1 cellular context compared by ENCODE assay signal in genomic region chr17:2547176-2547575, GRCh38.
TF ChIP-seq lines count a peak whose summit lies in the region.

No MANE protein-coding gene starts in this region.

TF ChIP-seq in HepG2, 621 proteins besides CTCF, POLR2A, EP300 and RAD21:
- TF ChIP-seq SRSF1 (optimal IDR thresholded peaks at IDR 0.05; ENCODE audit: low read depth, low read length) (no peak), ISX (CRISPR knock-in tag; conservative IDR thresholded peaks at IDR 0.05) (no peak), SCMH1 (CRISPR knock-in tag; IDR thresholded peaks at IDR 0.05; ENCODE audit: borderline replicate concordance) (no peak), ZBTB46 (CRISPR knock-in tag; IDR thresholded peaks at IDR 0.05; ENCODE audit: borderline replicate concordance) (no peak), MYC (CRISPR knock-in tag; IDR thresholded peaks at IDR 0.05; ENCODE audit: borderline replicate concordance) (no peak), YEATS4 (CRISPR knock-in tag; IDR thresholded peaks at IDR 0.05; ENCODE audit: borderline replicate concordance) (no peak), ZMYM4 (CRISPR knock-in tag; IDR thresholded peaks at IDR 0.05) (no peak), ZSCAN29 (CRISPR knock-in tag; conservative IDR thresholded peaks at IDR 0.05) (no peak), PRPF4 (IDR thresholded peaks at IDR 0.05; ENCODE audit: low read depth, low read length, poor library complexity, severe bottlenecking) (no peak), KLF15 (CRISPR knock-in tag; IDR thresholded peaks at IDR 0.05; ENCODE audit: borderline replicate concordance) (no peak), SMAD3 (CRISPR knock-in tag; IDR thresholded peaks at IDR 0.05) (no peak), SRSF4 (IDR thresholded peaks at IDR 0.05; ENCODE audit: low read depth, low read length, poor library complexity, severe bottlenecking) (no peak)
- TF ChIP-seq, protein P1, sequence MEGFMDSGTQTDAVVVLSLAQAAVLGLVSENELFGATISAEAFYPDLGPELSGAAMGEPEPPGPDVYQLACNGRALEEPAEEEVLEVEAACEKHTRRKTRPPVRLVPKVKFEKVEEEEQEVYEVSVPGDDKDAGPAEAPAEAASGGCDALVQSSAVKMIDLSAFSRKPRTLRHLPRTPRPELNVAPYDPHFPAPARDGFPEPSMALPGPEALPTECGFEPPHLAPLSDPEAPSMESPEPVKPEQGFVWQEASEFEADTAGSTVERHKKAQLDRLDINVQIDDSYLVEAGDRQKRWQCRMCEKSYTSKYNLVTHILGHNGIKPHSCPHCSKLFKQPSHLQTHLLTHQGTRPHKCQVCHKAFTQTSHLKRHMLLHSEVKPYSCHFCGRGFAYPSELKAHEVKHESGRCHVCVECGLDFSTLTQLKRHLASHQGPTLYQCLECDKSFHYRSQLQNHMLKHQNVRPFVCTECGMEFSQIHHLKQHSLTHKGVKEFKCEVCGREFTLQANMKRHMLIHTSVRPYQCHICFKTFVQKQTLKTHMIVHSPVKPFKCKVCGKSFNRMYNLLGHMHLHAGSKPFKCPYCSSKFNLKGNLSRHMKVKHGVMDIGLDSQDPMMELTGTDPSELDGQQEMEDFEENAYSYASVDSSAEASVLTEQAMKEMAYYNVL (CRISPR knock-in tag; IDR thresholded peaks at IDR 0.05; ENCODE audit: borderline replicate concordance): no peak
- TF ChIP-seq, protein P2, sequence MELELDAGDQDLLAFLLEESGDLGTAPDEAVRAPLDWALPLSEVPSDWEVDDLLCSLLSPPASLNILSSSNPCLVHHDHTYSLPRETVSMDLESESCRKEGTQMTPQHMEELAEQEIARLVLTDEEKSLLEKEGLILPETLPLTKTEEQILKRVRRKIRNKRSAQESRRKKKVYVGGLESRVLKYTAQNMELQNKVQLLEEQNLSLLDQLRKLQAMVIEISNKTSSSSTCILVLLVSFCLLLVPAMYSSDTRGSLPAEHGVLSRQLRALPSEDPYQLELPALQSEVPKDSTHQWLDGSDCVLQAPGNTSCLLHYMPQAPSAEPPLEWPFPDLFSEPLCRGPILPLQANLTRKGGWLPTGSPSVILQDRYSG (CRISPR knock-in tag; IDR thresholded peaks at IDR 0.05): no peak
TF ChIP-seq in HepG2: peak in this region for 0.
